Comparison of ENCODE assay signal across 27 cellular contexts in genomic region chr7:148274118-148274517, GRCh38.
"Had no signal": no experiment of that assay in that cellular context is flagged by ENCODE, and none has a peak within 500 bp of the region (broad histone marks: within the 10 kb centered on the region; RNA-seq: fewer than 3 reads in every experiment).

No MANE protein-coding gene starts in this region.

- H3K36me3 ChIP-seq: colonic mucosa, esophagus squamous epithelium, gastrocnemius medialis, heart right ventricle, left lung, lower lobe of right lung had no signal

- H3K27ac ChIP-seq: colonic mucosa, epithelial cell of prostate, esophagus squamous epithelium, gastrocnemius medialis, heart right ventricle, left lung, lower lobe of right lung had no signal

- H3K4me3 ChIP-seq: colonic mucosa, esophagus squamous epithelium, gastrocnemius medialis, heart right ventricle, left lung, lower lobe of right lung, mucosa of descending colon had no signal

- ATAC-seq: effector memory CD8-positive, alpha-beta T cell; esophagus mucosa; gastrocnemius medialis; heart right ventricle; left cardiac atrium; left lung; left ventricle myocardium superior; lower lobe of right lung; mucosa of descending colon had no signal

- H3K4me1 Mint-ChIP-seq: endodermal cell had no signal

- DNase-seq: colonic mucosa; cortex of kidney; effector CD8-positive, alpha-beta T cell; effector memory CD8-positive, alpha-beta T cell; endodermal cell; erythroblast; esophagus squamous epithelium; foreskin fibroblast; foreskin melanocyte; gastrocnemius medialis; glutamatergic neuron; head of caudate nucleus; heart right ventricle; hippocampal formation; left cardiac atrium; left lung; left ventricle myocardium superior; lower lobe of right lung; mesenchymal stem cell; mucosa of descending colon had no signal

- H3K27me3 ChIP-seq: colonic mucosa, gastrocnemius medialis had no signal

- H3K9me3 ChIP-seq: colonic mucosa, esophagus squamous epithelium, gastrocnemius medialis, heart right ventricle, left lung, lower lobe of right lung, mucosa of descending colon had no signal

- FAIRE-seq: endometrium, islet of Langerhans, keratinocyte had no signal

- H3K4me1 ChIP-seq: colonic mucosa, esophagus squamous epithelium, gastrocnemius medialis, left lung, lower lobe of right lung had no signal

- H3K4me3 Mint-ChIP-seq: dendritic cell treated with granulocyte-macrophage colony-stimulating factor and Interleukin-4, amounts not matched to agents 40 ng/mL and 50 ng/mL, for 4 days; effector memory CD8-positive, alpha-beta T cell; endodermal cell; mesothelial cell of epicardium had no signal

- H3K36me3 Mint-ChIP-seq: mesothelial cell of epicardium had no signal

- H3K27ac Mint-ChIP-seq: dendritic cell treated with granulocyte-macrophage colony-stimulating factor and Interleukin-4, amounts not matched to agents 40 ng/mL and 50 ng/mL, for 4 days; effector memory CD8-positive, alpha-beta T cell; endodermal cell; mesothelial cell of epicardium had no signal
